In genomic region chr6:6715465-6715864, GRCh38 we compare ENCODE assay signal across 1 cellular context.
TF ChIP-seq lines count a peak whose summit lies in the region.

No MANE protein-coding gene starts in this region.

TF ChIP-seq in WTC11, 78 proteins besides CTCF, POLR2A, EP300 and RAD21 (continued from another document):
- no peak for TF ChIP-seq ZBTB21 (CRISPR knock-in tag; IDR thresholded peaks at IDR 0.05; ENCODE audit: borderline replicate concordance)
- TF ChIP-seq RELA (CRISPR knock-in tag; IDR thresholded peaks at IDR 0.05; ENCODE audit: borderline replicate concordance), result no peak
- TF ChIP-seq GTF2I (CRISPR knock-in tag; conservative IDR thresholded peaks at IDR 0.05), result no peak
- no peak for TF ChIP-seq ERG (CRISPR knock-in tag; IDR thresholded peaks at IDR 0.05)
- no peak for TF ChIP-seq NFYB (CRISPR knock-in tag; conservative IDR thresholded peaks at IDR 0.05; ENCODE audit: low read depth)
- no peak for TF ChIP-seq STAT6 (CRISPR knock-in tag; conservative IDR thresholded peaks at IDR 0.05; ENCODE audit: low read depth)
- no peak for TF ChIP-seq HMGXB4 (CRISPR knock-in tag; IDR thresholded peaks at IDR 0.05)
- no peak for TF ChIP-seq JAZF1 (CRISPR knock-in tag; IDR thresholded peaks at IDR 0.05)
